1 cellular context compared by ENCODE assay signal in the genomic region with DNA sequence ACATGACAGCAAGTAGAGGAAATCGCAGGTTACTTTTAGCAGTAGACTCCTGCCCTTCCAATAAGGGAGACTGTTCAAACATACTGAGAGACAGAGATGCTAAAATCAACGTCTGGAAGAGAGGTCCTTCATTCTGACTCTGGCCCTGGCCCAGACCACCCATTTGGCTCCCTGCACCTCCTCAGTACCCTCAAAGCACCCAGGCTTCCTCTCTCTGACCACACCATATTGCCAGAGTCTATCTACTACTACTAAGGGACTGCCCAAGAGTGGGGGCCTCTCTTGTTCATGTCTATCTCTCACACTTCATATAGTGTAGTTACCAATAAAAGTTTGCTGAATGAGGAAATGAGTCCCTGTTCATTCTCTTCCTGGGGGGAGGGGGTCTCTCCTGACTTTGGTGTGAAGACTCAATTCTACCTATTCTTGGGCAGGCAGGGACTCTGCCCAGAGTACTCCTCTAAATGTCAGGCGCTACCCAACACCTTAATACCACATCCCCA.
TF ChIP-seq lines count a peak whose summit lies in the region.

No MANE protein-coding gene starts in this region.

TF ChIP-seq in HepG2, 621 proteins besides CTCF, POLR2A, EP300 and RAD21 (continued from another document):
- TF ChIP-seq, protein P1, sequence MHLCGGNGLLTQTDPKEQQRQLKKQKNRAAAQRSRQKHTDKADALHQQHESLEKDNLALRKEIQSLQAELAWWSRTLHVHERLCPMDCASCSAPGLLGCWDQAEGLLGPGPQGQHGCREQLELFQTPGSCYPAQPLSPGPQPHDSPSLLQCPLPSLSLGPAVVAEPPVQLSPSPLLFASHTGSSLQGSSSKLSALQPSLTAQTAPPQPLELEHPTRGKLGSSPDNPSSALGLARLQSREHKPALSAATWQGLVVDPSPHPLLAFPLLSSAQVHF (CRISPR knock-in tag; IDR thresholded peaks at IDR 0.05) = no peak
- TF ChIP-seq, protein P2, sequence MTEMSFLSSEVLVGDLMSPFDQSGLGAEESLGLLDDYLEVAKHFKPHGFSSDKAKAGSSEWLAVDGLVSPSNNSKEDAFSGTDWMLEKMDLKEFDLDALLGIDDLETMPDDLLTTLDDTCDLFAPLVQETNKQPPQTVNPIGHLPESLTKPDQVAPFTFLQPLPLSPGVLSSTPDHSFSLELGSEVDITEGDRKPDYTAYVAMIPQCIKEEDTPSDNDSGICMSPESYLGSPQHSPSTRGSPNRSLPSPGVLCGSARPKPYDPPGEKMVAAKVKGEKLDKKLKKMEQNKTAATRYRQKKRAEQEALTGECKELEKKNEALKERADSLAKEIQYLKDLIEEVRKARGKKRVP (CRISPR knock-in tag; IDR thresholded peaks at IDR 0.05) = no peak
- TF ChIP-seq TFAP4 (IDR thresholded peaks at IDR 0.05; ENCODE audit: borderline replicate concordance, low read depth) = no peak
- TF ChIP-seq KDM5A (IDR thresholded peaks at IDR 0.05; ENCODE audit: borderline replicate concordance, low read length) = no peak
- no peak for TF ChIP-seq RELA (CRISPR knock-in tag; IDR thresholded peaks at IDR 0.05)
- TF ChIP-seq NFYC (CRISPR knock-in tag; IDR thresholded peaks at IDR 0.05) = no peak
- no peak for TF ChIP-seq ZC3H4 (CRISPR knock-in tag; IDR thresholded peaks at IDR 0.05; ENCODE audit: borderline replicate concordance)
- TF ChIP-seq, protein P3, sequence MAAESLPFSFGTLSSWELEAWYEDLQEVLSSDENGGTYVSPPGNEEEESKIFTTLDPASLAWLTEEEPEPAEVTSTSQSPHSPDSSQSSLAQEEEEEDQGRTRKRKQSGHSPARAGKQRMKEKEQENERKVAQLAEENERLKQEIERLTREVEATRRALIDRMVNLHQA (CRISPR knock-in tag; IDR thresholded peaks at IDR 0.05) = no peak
- TF ChIP-seq, protein P4, sequence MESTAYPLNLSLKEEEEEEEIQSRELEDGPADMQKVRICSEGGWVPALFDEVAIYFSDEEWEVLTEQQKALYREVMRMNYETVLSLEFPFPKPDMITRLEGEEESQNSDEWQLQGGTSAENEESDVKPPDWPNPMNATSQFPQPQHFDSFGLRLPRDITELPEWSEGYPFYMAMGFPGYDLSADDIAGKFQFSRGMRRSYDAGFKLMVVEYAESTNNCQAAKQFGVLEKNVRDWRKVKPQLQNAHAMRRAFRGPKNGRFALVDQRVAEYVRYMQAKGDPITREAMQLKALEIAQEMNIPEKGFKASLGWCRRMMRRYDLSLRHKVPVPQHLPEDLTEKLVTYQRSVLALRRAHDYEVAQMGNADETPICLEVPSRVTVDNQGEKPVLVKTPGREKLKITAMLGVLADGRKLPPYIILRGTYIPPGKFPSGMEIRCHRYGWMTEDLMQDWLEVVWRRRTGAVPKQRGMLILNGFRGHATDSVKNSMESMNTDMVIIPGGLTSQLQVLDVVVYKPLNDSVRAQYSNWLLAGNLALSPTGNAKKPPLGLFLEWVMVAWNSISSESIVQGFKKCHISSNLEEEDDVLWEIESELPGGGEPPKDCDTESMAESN (CRISPR knock-in tag; conservative IDR thresholded peaks at IDR 0.05) = no peak
- TF ChIP-seq, protein P5, sequence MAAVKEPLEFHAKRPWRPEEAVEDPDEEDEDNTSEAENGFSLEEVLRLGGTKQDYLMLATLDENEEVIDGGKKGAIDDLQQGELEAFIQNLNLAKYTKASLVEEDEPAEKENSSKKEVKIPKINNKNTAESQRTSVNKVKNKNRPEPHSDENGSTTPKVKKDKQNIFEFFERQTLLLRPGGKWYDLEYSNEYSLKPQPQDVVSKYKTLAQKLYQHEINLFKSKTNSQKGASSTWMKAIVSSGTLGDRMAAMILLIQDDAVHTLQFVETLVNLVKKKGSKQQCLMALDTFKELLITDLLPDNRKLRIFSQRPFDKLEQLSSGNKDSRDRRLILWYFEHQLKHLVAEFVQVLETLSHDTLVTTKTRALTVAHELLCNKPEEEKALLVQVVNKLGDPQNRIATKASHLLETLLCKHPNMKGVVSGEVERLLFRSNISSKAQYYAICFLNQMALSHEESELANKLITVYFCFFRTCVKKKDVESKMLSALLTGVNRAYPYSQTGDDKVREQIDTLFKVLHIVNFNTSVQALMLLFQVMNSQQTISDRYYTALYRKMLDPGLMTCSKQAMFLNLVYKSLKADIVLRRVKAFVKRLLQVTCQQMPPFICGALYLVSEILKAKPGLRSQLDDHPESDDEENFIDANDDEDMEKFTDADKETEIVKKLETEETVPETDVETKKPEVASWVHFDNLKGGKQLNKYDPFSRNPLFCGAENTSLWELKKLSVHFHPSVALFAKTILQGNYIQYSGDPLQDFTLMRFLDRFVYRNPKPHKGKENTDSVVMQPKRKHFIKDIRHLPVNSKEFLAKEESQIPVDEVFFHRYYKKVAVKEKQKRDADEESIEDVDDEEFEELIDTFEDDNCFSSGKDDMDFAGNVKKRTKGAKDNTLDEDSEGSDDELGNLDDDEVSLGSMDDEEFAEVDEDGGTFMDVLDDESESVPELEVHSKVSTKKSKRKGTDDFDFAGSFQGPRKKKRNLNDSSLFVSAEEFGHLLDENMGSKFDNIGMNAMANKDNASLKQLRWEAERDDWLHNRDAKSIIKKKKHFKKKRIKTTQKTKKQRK (IDR thresholded peaks at IDR 0.05; ENCODE audit: low read length) = no peak
- no peak for TF ChIP-seq HES4 (CRISPR knock-in tag; IDR thresholded peaks at IDR 0.05; ENCODE audit: borderline replicate concordance)
